Comparison of ENCODE assay signal across 21 cellular contexts in genomic region chr3:30637310-30638227, GRCh38. TPM values are rescaled to one million over a fixed set of nuclear protein-coding genes. Genes with fewer than 3 reads are reported as not detected.
DNase-seq lines count a peak whose midpoint lies in the region; ATAC-seq and TF ChIP-seq lines count a peak whose summit lies in the region.
"Had no signal": no experiment of that assay in that cellular context is flagged by ENCODE, and none has a peak within 500 bp of the region (broad histone marks: within the 10 kb centered on the region; RNA-seq: fewer than 3 reads in every experiment).

No MANE protein-coding gene starts in this region.

- H3K4me3 ChIP-seq in subcutaneous abdominal adipose tissue (ENCODE audit: low read depth in 1 of 5, low read length in 5 of 5) (no peak overlapping the region), prostate gland (no peak overlapping the region)
- H3K4me3 ChIP-seq: adrenal gland, ovary, SJSA1, tibial nerve had no signal

- H3K9me3 ChIP-seq in subcutaneous abdominal adipose tissue (ENCODE audit: control insufficient read depth in 5 of 5, low read length in 5 of 5) (no peaks in the 10 kb centered on the region), prostate gland (no peaks in the 10 kb centered on the region)
- H3K9me3 ChIP-seq: adrenal gland, ovary, SJSA1, tibial nerve had no signal

- TF ChIP-seq CTCF in prostate gland (IDR thresholded peaks at IDR 0.05), result no peak

- H3K27ac ChIP-seq in subcutaneous abdominal adipose tissue (ENCODE audit: low read depth, low read length) (peak overlapping the region; percentile 2), prostate gland (no peak overlapping the region)
- H3K27ac ChIP-seq: adrenal gland, ovary, SJSA1 had no signal

- peak overlapping the region; percentile 98 for H3K27ac Mint-ChIP-seq in stimulated activated naive CD8-positive, alpha-beta T cell treated with anti-CD3 and anti-CD28 coated beads, Interleukin-15, Interleukin-2, amounts not matched to agents 100 ng/mL and 50 ng/mL, for 24 hours
- H3K27ac Mint-ChIP-seq in T-helper 2 cell treated with Interferon-gamma antibody and Interleukin-4, amounts not matched to agents 5 μg/mL and 100 μg/mL, for 36 hours, result peak overlapping the region; percentile 82
- H3K27ac Mint-ChIP-seq in effector memory CD8-positive, alpha-beta T cell, result peak overlapping the region; percentile 68 to 89

- H3K27me3 ChIP-seq in subcutaneous abdominal adipose tissue (ENCODE audit: control insufficient read depth in 5 of 5, insufficient read depth in 4 of 5, low read length in 5 of 5) (no peaks in the 10 kb centered on the region), prostate gland (replicated peaks; ENCODE audit: insufficient read depth) (no peaks in the 10 kb centered on the region)
- H3K27me3 ChIP-seq: adrenal gland, ovary, SJSA1, tibial nerve had no signal

- H3K4me3 Mint-ChIP-seq in stimulated activated naive CD8-positive, alpha-beta T cell treated with anti-CD3 and anti-CD28 coated beads, Interleukin-15, Interleukin-2, amounts not matched to agents 100 ng/mL and 50 ng/mL, for 24 hours, result peak overlapping the region; percentile 64
- H3K4me3 Mint-ChIP-seq in T-helper 2 cell treated with Interferon-gamma antibody and Interleukin-4, amounts not matched to agents 5 μg/mL and 100 μg/mL, for 36 hours, result peak overlapping the region; percentile 63
- H3K4me3 Mint-ChIP-seq in effector memory CD8-positive, alpha-beta T cell, result peak overlapping the region; percentile 26 to 74

- no peak for ATAC-seq in stimulated activated naive CD8-positive, alpha-beta T cell treated with anti-CD3 and anti-CD28 coated beads, Interleukin-15, Interleukin-2, amounts not matched to agents 100 U/mL and 50 U/mL, for 24 hours
- no peak for ATAC-seq in effector memory CD8-positive, alpha-beta T cell (replicated peaks)
- no peak for ATAC-seq in HG03460 (IDR thresholded peaks at IDR 0.05; ENCODE audit: unreplicated experiment)
- ATAC-seq: PC-3 had no signal

- H3K4me1 ChIP-seq in subcutaneous abdominal adipose tissue (ENCODE audit: control insufficient read depth in 5 of 5, insufficient read depth in 5 of 5, low read length in 5 of 5) (peaks cover 9 to 77% (median 62%) of the 10 kb centered on the region in 5 donors), prostate gland (replicated peaks) (no peaks in the 10 kb centered on the region)
- H3K4me1 ChIP-seq: SJSA1 had no signal

- no peak overlapping the region for H3K9ac ChIP-seq in subcutaneous abdominal adipose tissue (ENCODE audit: low read length in 5 of 5)

- H3K9me3 Mint-ChIP-seq in stimulated activated naive CD8-positive, alpha-beta T cell treated with anti-CD3 and anti-CD28 coated beads, Interleukin-15, Interleukin-2, amounts not matched to agents 100 ng/mL and 50 ng/mL, for 24 hours, result no peaks in the 10 kb centered on the region
- no peaks in the 10 kb centered on the region for H3K9me3 Mint-ChIP-seq in T-helper 2 cell treated with Interferon-gamma antibody and Interleukin-4, amounts not matched to agents 5 μg/mL and 100 μg/mL, for 36 hours
- H3K9me3 Mint-ChIP-seq in effector memory CD8-positive, alpha-beta T cell, result no peaks in the 10 kb centered on the region

- H3K27me3 Mint-ChIP-seq in stimulated activated naive CD8-positive, alpha-beta T cell treated with anti-CD3 and anti-CD28 coated beads, Interleukin-15, Interleukin-2, amounts not matched to agents 100 ng/mL and 50 ng/mL, for 24 hours, result no peaks in the 10 kb centered on the region
- no peaks in the 10 kb centered on the region for H3K27me3 Mint-ChIP-seq in T-helper 2 cell treated with Interferon-gamma antibody and Interleukin-4, amounts not matched to agents 5 μg/mL and 100 μg/mL, for 36 hours (ENCODE audit: low read depth)
- H3K27me3 Mint-ChIP-seq in effector memory CD8-positive, alpha-beta T cell, result no peaks in the 10 kb centered on the region

- intact Hi-C loops in prostate gland (cut with DNase I), result no loop called here

- no peak for TF ChIP-seq POLR2A in prostate gland (IDR thresholded peaks at IDR 0.05)

- WGBS in prostate gland, result 95% methylated on average over 10 of the region's 10 CpGs

- no peak for DNase-seq in stimulated activated naive CD8-positive, alpha-beta T cell treated with anti-CD3 and anti-CD28 coated beads, Interleukin-15, Interleukin-2, amounts not matched to agents 100 U/mL and 50 U/mL, for 24 hours
- no peak for DNase-seq in T-helper 2 cell treated with Interferon-gamma antibody and Interleukin-4, amounts not matched to agents 5 μg/mL and 100 μg/mL, for 36 hours (ENCODE audit: low spot score)
- no peak for DNase-seq in effector memory CD8-positive, alpha-beta T cell
- DNase-seq in NOMO-1 treated with dmso at 0.1 percent for 144 hours (lab: John Stamatoyannopoulos, UW; ENCODE audit: unreplicated experiment) (no peak), prostate gland (ENCODE audit: low spot score) (no peak)
- DNase-seq: adrenal gland; AML-193; caudate nucleus; hypothalamus; MV-4-11; NCI-H2029; NCI-H510A; ovary; PC-3; stimulated activated CD4-positive, alpha-beta T cell treated with anti-CD3 and anti-CD28 coated beads, Interleukin-4, amount 100 ng/mL, for 24 hours; stimulated activated CD8-positive, alpha-beta memory T cell treated with anti-CD3 and anti-CD28 coated beads, Interleukin-4, amount 100 ng/mL, for 48 hours had no signal

- H3K4me1 Mint-ChIP-seq in stimulated activated naive CD8-positive, alpha-beta T cell treated with anti-CD3 and anti-CD28 coated beads, Interleukin-15, Interleukin-2, amounts not matched to agents 100 ng/mL and 50 ng/mL, for 24 hours (ENCODE audit: low read depth), result peaks cover 100% of the 10 kb centered on the region
- peaks cover 79% of the 10 kb centered on the region for H3K4me1 Mint-ChIP-seq in T-helper 2 cell treated with Interferon-gamma antibody and Interleukin-4, amounts not matched to agents 5 μg/mL and 100 μg/mL, for 36 hours (ENCODE audit: low read depth)
- H3K4me1 Mint-ChIP-seq in effector memory CD8-positive, alpha-beta T cell (ENCODE audit: low read depth in 2 of 2), result peaks cover 62 to 88% of the 10 kb centered on the region in 2 donors

- H3K36me3 ChIP-seq in subcutaneous abdominal adipose tissue (ENCODE audit: control insufficient read depth in 5 of 5, insufficient read depth in 5 of 5, low read length in 5 of 5), result peaks cover 0 to 4% (median 0%) of the 10 kb centered on the region in 5 donors
- no peaks in the 10 kb centered on the region for H3K36me3 ChIP-seq in prostate gland
- H3K36me3 ChIP-seq: adrenal gland, ovary had no signal

- peaks cover 66% of the 10 kb centered on the region for H3K36me3 Mint-ChIP-seq in stimulated activated naive CD8-positive, alpha-beta T cell treated with anti-CD3 and anti-CD28 coated beads, Interleukin-15, Interleukin-2, amounts not matched to agents 100 ng/mL and 50 ng/mL, for 24 hours (ENCODE audit: low read depth)
- H3K36me3 Mint-ChIP-seq in T-helper 2 cell treated with Interferon-gamma antibody and Interleukin-4, amounts not matched to agents 5 μg/mL and 100 μg/mL, for 36 hours (ENCODE audit: low read depth), result peaks cover 44% of the 10 kb centered on the region
- peaks cover 16% of the 10 kb centered on the region for H3K36me3 Mint-ChIP-seq in effector memory CD8-positive, alpha-beta T cell (ENCODE audit: insufficient read depth)

RNA-seq across cellular contexts. Expression of gene TGFBR2, which starts 31.2 kb away (rescaled TPM):
- 10 to 100 TPM; 53.0 to 69.6 TPM for total RNA-seq in prostate gland
